In genomic region chr12:92003701-92004100, GRCh38 we compare ENCODE assay signal across 20 cellular contexts.
DNase-seq lines count a peak whose midpoint lies in the region; ATAC-seq and TF ChIP-seq lines count a peak whose summit lies in the region.
"Had no signal": no experiment of that assay in that cellular context is flagged by ENCODE, and none has a peak within 500 bp of the region (broad histone marks: within the 10 kb centered on the region; RNA-seq: fewer than 3 reads in every experiment).

No MANE protein-coding gene starts in this region.

- CTCF ChIA-PET in CD8-positive, alpha-beta T cell (lab: Charles Lee): interaction anchor here (1.0 to 1.1 kb wide), 2 partner anchors 13 to 261 kb away, joined by 3 to 4 read pairs; no protein-coding TSS in a partner anchor

- no peaks in the 10 kb centered on the region for H3K27me3 ChIP-seq in CD8-positive, alpha-beta T cell (ENCODE audit: insufficient read depth, low read length)
- no peaks in the 10 kb centered on the region for H3K27me3 ChIP-seq in neuronal stem cell (ENCODE audit: control insufficient read depth in 3 of 3, insufficient read depth in 3 of 3, low read depth in 1 of 3, low read length in 3 of 3)
- H3K27me3 ChIP-seq: SJCRH30 had no signal

- H3K14ac ChIP-seq in neuronal stem cell (ENCODE audit: low read length): no peak overlapping the region

- peaks cover 16% of the 10 kb centered on the region for H3K36me3 Mint-ChIP-seq in CD8-positive, alpha-beta T cell

- H2BK5ac ChIP-seq in neuronal stem cell (ENCODE audit: low read length): no peak overlapping the region

- no peak overlapping the region for H2BK15ac ChIP-seq in neuronal stem cell (ENCODE audit: low read length)

- no peaks in the 10 kb centered on the region for H3K79me1 ChIP-seq in neuronal stem cell (ENCODE audit: low read depth, low read length)

- no peak overlapping the region for H2BK12ac ChIP-seq in neuronal stem cell (ENCODE audit: low read length)

- H3K4me3 ChIP-seq in CD8-positive, alpha-beta T cell (ENCODE audit: low read depth, low read length): no peak overlapping the region
- no peak overlapping the region for H3K4me3 ChIP-seq in neuronal stem cell (ENCODE audit: low read length in 2 of 2)
- H3K4me3 ChIP-seq: GM23248, SJCRH30 had no signal

- H3K27ac Mint-ChIP-seq in CD8-positive, alpha-beta T cell: peak overlapping the region; percentile 21
- H3K27ac Mint-ChIP-seq: H9 had no signal

- H3K4me3 Mint-ChIP-seq in CD8-positive, alpha-beta T cell: no peak overlapping the region
- H3K4me3 Mint-ChIP-seq: CD8-positive, alpha-beta memory T cell; H9 had no signal

- no peak for TF ChIP-seq POLR2A in erythroblast (IDR thresholded peaks at IDR 0.05; ENCODE audit: low read length)

- no peak overlapping the region for H4K8ac ChIP-seq in neuronal stem cell (ENCODE audit: low read depth, low read length)

- H3K27me3 Mint-ChIP-seq in CD8-positive, alpha-beta T cell (ENCODE audit: low read depth): no peaks in the 10 kb centered on the region
- H3K27me3 Mint-ChIP-seq: CD8-positive, alpha-beta memory T cell had no signal

- no peak overlapping the region for H3K18ac ChIP-seq in neuronal stem cell (ENCODE audit: low read length)

- POLR2A ChIA-PET in CD8-positive, alpha-beta T cell (lab: Charles Lee): interaction anchor here (1.0 to 1.3 kb wide), 2 partner anchors 142 to 175 kb away, joined by 3 to 5 read pairs; partner anchors contain the start of gene BTG1

- no peak overlapping the region for H3K9ac ChIP-seq in neuronal stem cell (ENCODE audit: low read depth, low read length, poor library complexity)
- H3K9ac ChIP-seq: GM23248 had no signal

- intact Hi-C loops in CD8-positive, alpha-beta T cell (cut with DNase I, micrococcal nuclease): no loop called here

- no peak overlapping the region for H3K4ac ChIP-seq in neuronal stem cell (ENCODE audit: low read length)

- H3K4me1 ChIP-seq in CD8-positive, alpha-beta T cell (ENCODE audit: insufficient read depth, low read length): peaks cover 14% of the 10 kb centered on the region
- peaks cover 0 to 2% of the 10 kb centered on the region in 2 donors for H3K4me1 ChIP-seq in neuronal stem cell (ENCODE audit: control insufficient read depth in 2 of 2, insufficient read depth in 1 of 2, low read depth in 1 of 2, low read length in 2 of 2)
- H3K4me1 ChIP-seq: SJCRH30 had no signal

- peaks cover 61% of the 10 kb centered on the region for H3K4me1 Mint-ChIP-seq in CD8-positive, alpha-beta T cell (ENCODE audit: low read depth)

- no peak overlapping the region for H3K4me2 ChIP-seq in neuronal stem cell (ENCODE audit: insufficient read depth, low read length, poor library complexity, severe bottlenecking)

- H3K9me3 ChIP-seq in CD8-positive, alpha-beta T cell (ENCODE audit: low read length): no peaks in the 10 kb centered on the region
- peaks cover 0 to 6% of the 10 kb centered on the region in 2 donors for H3K9me3 ChIP-seq in neuronal stem cell (replicated peaks in 1 of 2; ENCODE audit: control insufficient read depth in 2 of 2, insufficient read depth in 1 of 2, low read depth in 1 of 2, low read length in 2 of 2)

- H3K36me3 ChIP-seq in CD8-positive, alpha-beta T cell (ENCODE audit: insufficient read depth, low read length): no peaks in the 10 kb centered on the region
- H3K36me3 ChIP-seq in neuronal stem cell (replicated peaks in 1 of 2; ENCODE audit: control insufficient read depth in 2 of 2, insufficient read depth in 2 of 2, low read length in 2 of 2): no peaks in the 10 kb centered on the region
- H3K36me3 ChIP-seq: SJCRH30 had no signal

- H3K23ac ChIP-seq in neuronal stem cell (ENCODE audit: low read depth, low read length, poor library complexity): no peak overlapping the region

- H3K27ac ChIP-seq in CD8-positive, alpha-beta T cell (ENCODE audit: low read depth, low read length): no peak overlapping the region
- no peak overlapping the region for H3K27ac ChIP-seq in neuronal stem cell (replicated peaks; ENCODE audit: low read length)
- H3K27ac ChIP-seq: GM23248, SJCRH30 had no signal

- H2AK5ac ChIP-seq in neuronal stem cell (ENCODE audit: low read depth, low read length): no peak overlapping the region

- peak overlapping the region; percentile 11 for H2AFZ ChIP-seq in neuronal stem cell (ENCODE audit: low read length)

- no peak overlapping the region for H4K91ac ChIP-seq in neuronal stem cell (ENCODE audit: low read depth, low read length, poor library complexity)

- H3K9me3 Mint-ChIP-seq in CD8-positive, alpha-beta T cell: peaks cover 12% of the 10 kb centered on the region

- H2BK120ac ChIP-seq in neuronal stem cell (ENCODE audit: low read depth, low read length): no peak overlapping the region

- DNase-seq in CD8-positive, alpha-beta T cell: no peak
- peak; percentile 18 for DNase-seq in OCI-M1 (lab: John Stamatoyannopoulos, UW)
- DNase-seq in erythroblast (lab: John Stamatoyannopoulos, UW): peak; percentile 59 to 84
- DNase-seq in neuronal stem cell (ENCODE audit: low spot score): no peak
- DNase-seq in NCI-H2171 treated with DMSO at 0.1 percent for 48 hours (lab: John Stamatoyannopoulos, UW): no peak
- no peak for DNase-seq in NCI-H187 treated with DMSO at 0.1 percent for 48 hours (lab: John Stamatoyannopoulos, UW)
- DNase-seq in activated CD8-positive, alpha-beta memory T cell treated with anti-CD3 and anti-CD28 coated beads, Interleukin-2, amount 50 U/mL, for 4 hours: no peak
- DNase-seq: CD8-positive, alpha-beta memory T cell; DND-41; GM23248; H9; Karpas-422; NCI-H1092; NCI-H1436; NCI-H187; NCI-H524 treated with DMSO at 0.1 percent for 48 hours; NCI-H774; PC-3; SJCRH30 had no signal

- no peak for TF ChIP-seq CTCF in CD8-positive, alpha-beta T cell (IDR thresholded peaks at IDR 0.05)

- no CpG with 5 or more reads among the region's 3 CpGs for WGBS in neuronal stem cell (ENCODE audit: extremely low coverage in 2 of 2, insufficient read length in 2 of 2, insufficient replicate concordance in 1 of 2), 2 donors

- no peak for ATAC-seq in CD8-positive, alpha-beta T cell
- ATAC-seq: PC-3, Right ventricle myocardium inferior had no signal

Comparison
In these comparisons a context has a peak if more than half of its experiments do, and no peak if none do; other contexts are left out.
1. DNase-seq: peak in OCI-M1 (single experiment) and erythroblast (2 of 2); none in CD8-positive, alpha-beta T cell (0 of 7), neuronal stem cell (single experiment), NCI-H2171 treated with DMSO at 0.1 percent for 48 hours (single experiment), NCI-H187 treated with DMSO at 0.1 percent for 48 hours (single experiment) and activated CD8-positive, alpha-beta memory T cell treated with anti-CD3 and anti-CD28 coated beads, Interleukin-2, amount 50 U/mL, for 4 hours (single experiment).